Comparison of ENCODE assay signal across 1 cellular context in the genomic region with DNA sequence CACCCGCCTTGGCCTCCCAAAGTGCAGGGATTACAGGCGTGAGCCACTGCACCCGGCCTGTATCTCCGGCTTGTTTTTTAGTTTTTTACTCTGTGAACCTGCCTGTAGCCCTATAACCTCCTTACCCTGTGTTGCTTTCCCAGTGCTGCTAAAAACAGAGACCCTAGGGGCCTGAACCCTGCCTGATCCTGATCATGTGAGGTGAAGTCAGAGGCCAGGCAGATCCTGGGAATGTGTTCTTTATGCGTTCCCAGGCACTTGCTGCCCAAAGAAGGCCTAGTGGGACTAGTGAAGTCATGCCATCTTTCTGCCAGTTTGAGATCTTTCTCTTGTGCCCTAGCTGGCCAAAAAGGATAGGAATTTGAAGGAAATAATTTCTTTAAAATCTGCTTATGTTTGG.
TF ChIP-seq lines count a peak whose summit lies in the region.

No MANE protein-coding gene starts in this region.

TF ChIP-seq in endothelial cell of umbilical vein, 7 proteins besides CTCF, POLR2A, EP300 and RAD21:
- TF ChIP-seq, protein P1, sequence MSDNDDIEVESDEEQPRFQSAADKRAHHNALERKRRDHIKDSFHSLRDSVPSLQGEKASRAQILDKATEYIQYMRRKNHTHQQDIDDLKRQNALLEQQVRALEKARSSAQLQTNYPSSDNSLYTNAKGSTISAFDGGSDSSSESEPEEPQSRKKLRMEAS (IDR thresholded peaks at IDR 0.05; ENCODE audit: insufficient read depth, insufficient read length): no peak
- TF ChIP-seq MYC (IDR thresholded peaks at IDR 0.05; ENCODE audit: low read depth, low read length) (no peak), GATA2 (IDR thresholded peaks at IDR 0.05; ENCODE audit: insufficient read depth, insufficient read length, low read depth, low read length) (no peak)
